In genomic region chr19:57099199-57099661, GRCh38 we compare ENCODE assay signal across 1 cellular context.
TF ChIP-seq lines count a peak whose summit lies in the region.

No MANE protein-coding gene starts in this region.

TF ChIP-seq in HepG2, 621 proteins besides CTCF, POLR2A, EP300 and RAD21 (continued from another document and continues in another):
- TF ChIP-seq, protein P1, sequence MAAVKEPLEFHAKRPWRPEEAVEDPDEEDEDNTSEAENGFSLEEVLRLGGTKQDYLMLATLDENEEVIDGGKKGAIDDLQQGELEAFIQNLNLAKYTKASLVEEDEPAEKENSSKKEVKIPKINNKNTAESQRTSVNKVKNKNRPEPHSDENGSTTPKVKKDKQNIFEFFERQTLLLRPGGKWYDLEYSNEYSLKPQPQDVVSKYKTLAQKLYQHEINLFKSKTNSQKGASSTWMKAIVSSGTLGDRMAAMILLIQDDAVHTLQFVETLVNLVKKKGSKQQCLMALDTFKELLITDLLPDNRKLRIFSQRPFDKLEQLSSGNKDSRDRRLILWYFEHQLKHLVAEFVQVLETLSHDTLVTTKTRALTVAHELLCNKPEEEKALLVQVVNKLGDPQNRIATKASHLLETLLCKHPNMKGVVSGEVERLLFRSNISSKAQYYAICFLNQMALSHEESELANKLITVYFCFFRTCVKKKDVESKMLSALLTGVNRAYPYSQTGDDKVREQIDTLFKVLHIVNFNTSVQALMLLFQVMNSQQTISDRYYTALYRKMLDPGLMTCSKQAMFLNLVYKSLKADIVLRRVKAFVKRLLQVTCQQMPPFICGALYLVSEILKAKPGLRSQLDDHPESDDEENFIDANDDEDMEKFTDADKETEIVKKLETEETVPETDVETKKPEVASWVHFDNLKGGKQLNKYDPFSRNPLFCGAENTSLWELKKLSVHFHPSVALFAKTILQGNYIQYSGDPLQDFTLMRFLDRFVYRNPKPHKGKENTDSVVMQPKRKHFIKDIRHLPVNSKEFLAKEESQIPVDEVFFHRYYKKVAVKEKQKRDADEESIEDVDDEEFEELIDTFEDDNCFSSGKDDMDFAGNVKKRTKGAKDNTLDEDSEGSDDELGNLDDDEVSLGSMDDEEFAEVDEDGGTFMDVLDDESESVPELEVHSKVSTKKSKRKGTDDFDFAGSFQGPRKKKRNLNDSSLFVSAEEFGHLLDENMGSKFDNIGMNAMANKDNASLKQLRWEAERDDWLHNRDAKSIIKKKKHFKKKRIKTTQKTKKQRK (IDR thresholded peaks at IDR 0.05; ENCODE audit: low read length): no peak
- TF ChIP-seq KIAA2018 (CRISPR knock-in tag; IDR thresholded peaks at IDR 0.05; ENCODE audit: borderline replicate concordance) (no peak), ZBTB38 (CRISPR knock-in tag; IDR thresholded peaks at IDR 0.05) (peak; percentile 95), ZNF180 (CRISPR knock-in tag; IDR thresholded peaks at IDR 0.05; ENCODE audit: borderline replicate concordance, low read depth) (no peak), ZBTB7B (CRISPR knock-in tag; IDR thresholded peaks at IDR 0.05) (no peak), IKZF4 (CRISPR knock-in tag; IDR thresholded peaks at IDR 0.05; ENCODE audit: borderline replicate concordance, low read depth, not compliant biosample characterization) (no peak), ZSCAN22 (CRISPR knock-in tag; IDR thresholded peaks at IDR 0.05) (no peak), TGIF2 (CRISPR knock-in tag; IDR thresholded peaks at IDR 0.05) (no peak), HDAC1 (CRISPR knock-in tag; IDR thresholded peaks at IDR 0.05) (peak; percentile 76), ZNF44 (CRISPR knock-in tag; IDR thresholded peaks at IDR 0.05) (no peak), ZNF468 (CRISPR knock-in tag; IDR thresholded peaks at IDR 0.05) (no peak), MIER2 (CRISPR knock-in tag; IDR thresholded peaks at IDR 0.05) (peak; percentile 80), TBX3 (IDR thresholded peaks at IDR 0.05; ENCODE audit: borderline replicate concordance) (no peak), FIP1L1 (IDR thresholded peaks at IDR 0.05; ENCODE audit: borderline replicate concordance, insufficient read depth, low read depth, low read length) (no peak), ZNF607 (CRISPR knock-in tag; IDR thresholded peaks at IDR 0.05; ENCODE audit: borderline replicate concordance) (no peak), NRL (CRISPR knock-in tag; IDR thresholded peaks at IDR 0.05; ENCODE audit: borderline replicate concordance) (peak; percentile 46), SKI (IDR thresholded peaks at IDR 0.05; ENCODE audit: partially characterized antibody) (no peak), BHLHE40 (IDR thresholded peaks at IDR 0.05; ENCODE audit: low read length) (peak; percentile 24; the same call in 1 of the 2 replicates), NR2F2 (IDR thresholded peaks at IDR 0.05; ENCODE audit: borderline replicate concordance, low read depth) (no peak), PHF20 (CRISPR knock-in tag; IDR thresholded peaks at IDR 0.05) (no peak), KLF15 (CRISPR knock-in tag; IDR thresholded peaks at IDR 0.05; ENCODE audit: borderline replicate concordance) (no peak), MAFK (conservative IDR thresholded peaks at IDR 0.05 in 1 of 2, IDR thresholded peaks at IDR 0.05 in 1 of 2; ENCODE audit: low read length in 2 of 2) (no peak), GATAD1 (CRISPR knock-in tag; IDR thresholded peaks at IDR 0.05) (peak; percentile 53), E2F1 (CRISPR knock-in tag; IDR thresholded peaks at IDR 0.05) (no peak), ZNF260 (CRISPR knock-in tag; IDR thresholded peaks at IDR 0.05; ENCODE audit: borderline replicate concordance, low read depth) (no peak)
- TF ChIP-seq, protein P2, sequence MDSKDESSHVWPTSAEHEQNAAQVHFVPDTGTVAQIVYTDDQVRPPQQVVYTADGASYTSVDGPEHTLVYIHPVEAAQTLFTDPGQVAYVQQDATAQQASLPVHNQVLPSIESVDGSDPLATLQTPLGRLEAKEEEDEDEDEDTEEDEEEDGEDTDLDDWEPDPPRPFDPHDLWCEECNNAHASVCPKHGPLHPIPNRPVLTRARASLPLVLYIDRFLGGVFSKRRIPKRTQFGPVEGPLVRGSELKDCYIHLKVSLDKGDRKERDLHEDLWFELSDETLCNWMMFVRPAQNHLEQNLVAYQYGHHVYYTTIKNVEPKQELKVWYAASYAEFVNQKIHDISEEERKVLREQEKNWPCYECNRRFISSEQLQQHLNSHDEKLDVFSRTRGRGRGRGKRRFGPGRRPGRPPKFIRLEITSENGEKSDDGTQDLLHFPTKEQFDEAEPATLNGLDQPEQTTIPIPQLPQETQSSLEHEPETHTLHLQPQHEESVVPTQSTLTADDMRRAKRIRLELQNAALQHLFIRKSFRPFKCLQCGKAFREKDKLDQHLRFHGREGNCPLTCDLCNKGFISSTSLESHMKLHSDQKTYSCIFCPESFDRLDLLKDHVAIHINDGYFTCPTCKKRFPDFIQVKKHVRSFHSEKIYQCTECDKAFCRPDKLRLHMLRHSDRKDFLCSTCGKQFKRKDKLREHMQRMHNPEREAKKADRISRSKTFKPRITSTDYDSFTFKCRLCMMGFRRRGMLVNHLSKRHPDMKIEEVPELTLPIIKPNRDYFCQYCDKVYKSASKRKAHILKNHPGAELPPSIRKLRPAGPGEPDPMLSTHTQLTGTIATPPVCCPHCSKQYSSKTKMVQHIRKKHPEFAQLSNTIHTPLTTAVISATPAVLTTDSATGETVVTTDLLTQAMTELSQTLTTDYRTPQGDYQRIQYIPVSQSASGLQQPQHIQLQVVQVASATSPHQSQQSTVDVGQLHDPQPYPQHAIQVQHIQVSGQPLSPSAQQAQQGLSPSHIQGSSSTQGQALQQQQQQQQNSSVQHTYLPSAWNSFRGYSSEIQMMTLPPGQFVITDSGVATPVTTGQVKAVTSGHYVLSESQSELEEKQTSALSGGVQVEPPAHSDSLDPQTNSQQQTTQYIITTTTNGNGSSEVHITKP (CRISPR knock-in tag; IDR thresholded peaks at IDR 0.05; ENCODE audit: low read depth): no peak
- TF ChIP-seq, protein P3, sequence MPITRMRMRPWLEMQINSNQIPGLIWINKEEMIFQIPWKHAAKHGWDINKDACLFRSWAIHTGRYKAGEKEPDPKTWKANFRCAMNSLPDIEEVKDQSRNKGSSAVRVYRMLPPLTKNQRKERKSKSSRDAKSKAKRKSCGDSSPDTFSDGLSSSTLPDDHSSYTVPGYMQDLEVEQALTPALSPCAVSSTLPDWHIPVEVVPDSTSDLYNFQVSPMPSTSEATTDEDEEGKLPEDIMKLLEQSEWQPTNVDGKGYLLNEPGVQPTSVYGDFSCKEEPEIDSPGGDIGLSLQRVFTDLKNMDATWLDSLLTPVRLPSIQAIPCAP (CRISPR knock-in tag; IDR thresholded peaks at IDR 0.05; ENCODE audit: low read depth): no peak
- TF ChIP-seq, protein P4, sequence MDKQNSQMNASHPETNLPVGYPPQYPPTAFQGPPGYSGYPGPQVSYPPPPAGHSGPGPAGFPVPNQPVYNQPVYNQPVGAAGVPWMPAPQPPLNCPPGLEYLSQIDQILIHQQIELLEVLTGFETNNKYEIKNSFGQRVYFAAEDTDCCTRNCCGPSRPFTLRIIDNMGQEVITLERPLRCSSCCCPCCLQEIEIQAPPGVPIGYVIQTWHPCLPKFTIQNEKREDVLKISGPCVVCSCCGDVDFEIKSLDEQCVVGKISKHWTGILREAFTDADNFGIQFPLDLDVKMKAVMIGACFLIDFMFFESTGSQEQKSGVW (CRISPR knock-in tag; IDR thresholded peaks at IDR 0.05; ENCODE audit: borderline replicate concordance): no peak
